8 cellular contexts compared by ENCODE assay signal in the genomic region with DNA sequence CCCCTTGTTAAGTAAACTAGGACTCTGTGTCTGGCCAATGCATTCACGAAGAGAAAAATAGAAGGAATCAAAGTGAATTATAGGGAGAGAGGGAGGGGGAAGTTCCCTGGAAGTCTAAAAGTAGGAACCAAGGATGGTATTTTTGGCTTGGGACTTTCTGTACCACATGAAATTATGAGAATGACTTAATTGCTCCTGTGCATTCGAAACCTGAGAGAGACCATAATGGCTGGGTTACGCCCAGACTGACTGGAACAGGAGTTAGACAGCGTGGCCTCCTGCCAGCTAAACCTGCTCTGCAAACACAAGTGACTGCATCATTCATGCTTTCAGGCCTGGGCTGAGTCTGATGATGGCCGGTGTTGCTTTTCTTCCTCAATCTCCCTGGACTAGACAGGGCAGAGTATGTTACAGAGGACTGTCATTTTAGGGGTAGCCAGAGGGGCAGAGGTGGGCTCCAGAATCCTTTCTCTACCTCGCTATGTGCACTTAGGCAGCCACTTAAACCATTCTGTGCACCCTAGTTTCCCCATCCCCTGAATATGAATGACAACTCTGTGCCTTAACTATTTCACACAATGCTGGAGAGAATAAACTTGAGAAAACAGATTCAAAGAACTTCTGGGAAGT. TPM values are rescaled to one million over a fixed set of nuclear protein-coding genes. Genes with fewer than 3 reads are reported as not detected.
DNase-seq lines count a peak whose midpoint lies in the region; ATAC-seq and TF ChIP-seq lines count a peak whose summit lies in the region.

No MANE protein-coding gene starts in this region.

- peaks cover 17% of the 10 kb centered on the region for H3K4me1 Mint-ChIP-seq in activated CD8-positive, alpha-beta memory T cell treated with anti-CD3 and anti-CD28 coated beads, Interleukin-2, amount 10 ng/mL, durations not matched to agents 7 days and 5 days

- DNase-seq in NCI-H510A treated with DMSO at 0.1 percent for 48 hours (lab: John Stamatoyannopoulos, UW) (peak; percentile 41), Right ventricle myocardium superior (peak; percentile 78), suprapubic skin (ENCODE audit: low spot score in 2 of 2) (peak in 1 of 2 donors; percentile 84), SKM-1 treated with dmso at 0.1 percent for 144 hours (lab: John Stamatoyannopoulos, UW; ENCODE audit: unreplicated experiment) (no peak)
- no peak for DNase-seq in activated T-cell treated with anti-CD3 and anti-CD28 coated beads, Interleukin-2, amount 50 U/mL, for 48 hours
- no peak for DNase-seq in activated CD8-positive, alpha-beta memory T cell treated with anti-CD3 and anti-CD28 coated beads, Interleukin-2, amount 10 ng/mL, durations not matched to agents 7 days and 5 days

- no peak overlapping the region for H3K4me3 Mint-ChIP-seq in activated CD8-positive, alpha-beta memory T cell treated with anti-CD3 and anti-CD28 coated beads, Interleukin-2, amount 10 ng/mL, durations not matched to agents 7 days and 5 days

- TF ChIP-seq POLR2A in suprapubic skin (IDR thresholded peaks at IDR 0.05) = no peak

- CTCF ChIA-PET in activated CD8-positive, alpha-beta memory T cell treated with anti-CD3 and anti-CD28 coated beads, Interleukin-2, amount 10 ng/mL, durations not matched to agents 7 days and 5 days (lab: Charles Lee) = interaction anchor here (1.1 to 1.3 kb wide), 2 partner anchors 15 to 29 kb away, joined by 3 read pairs; no protein-coding TSS in a partner anchor

- H3K27me3 Mint-ChIP-seq in activated CD8-positive, alpha-beta memory T cell treated with anti-CD3 and anti-CD28 coated beads, Interleukin-2, amount 10 ng/mL, durations not matched to agents 7 days and 5 days = peaks cover 12% of the 10 kb centered on the region

- WGBS in suprapubic skin = 49% methylated on average over 6 of the region's 6 CpGs

- TF ChIP-seq CTCF in suprapubic skin (IDR thresholded peaks at IDR 0.05) = no peak

- peaks cover 34% of the 10 kb centered on the region for H3K4me1 ChIP-seq in suprapubic skin

- H3K27me3 ChIP-seq in suprapubic skin = no peaks in the 10 kb centered on the region

- no peaks in the 10 kb centered on the region for H3K9me3 ChIP-seq in suprapubic skin

- H3K36me3 ChIP-seq in suprapubic skin = no peaks in the 10 kb centered on the region

- H3K9me3 Mint-ChIP-seq in activated CD8-positive, alpha-beta memory T cell treated with anti-CD3 and anti-CD28 coated beads, Interleukin-2, amount 10 ng/mL, durations not matched to agents 7 days and 5 days (ENCODE audit: low read depth) = no peaks in the 10 kb centered on the region

- peak; percentile 83 for ATAC-seq in GM19043 (IDR thresholded peaks at IDR 0.05; ENCODE audit: low read depth, unreplicated experiment)
- peak; percentile 53 for ATAC-seq in HG03097 (IDR thresholded peaks at IDR 0.05; ENCODE audit: low FRiP score, unreplicated experiment)
- ATAC-seq in Right ventricle myocardium superior (ENCODE audit: poor library complexity) = peak; percentile 81
- ATAC-seq in activated CD8-positive, alpha-beta memory T cell treated with anti-CD3 and anti-CD28 coated beads, Interleukin-2, amount 10 ng/mL, durations not matched to agents 7 days and 5 days = no peak

- H3K27ac Mint-ChIP-seq in activated CD8-positive, alpha-beta memory T cell treated with anti-CD3 and anti-CD28 coated beads, Interleukin-2, amount 10 ng/mL, durations not matched to agents 7 days and 5 days = no peak overlapping the region

- intact Hi-C loops in Right ventricle myocardium superior (cut with DNase I) = no loop called here

- peak overlapping the region; percentile 30 for H3K27ac ChIP-seq in suprapubic skin

- no peak for TF ChIP-seq EP300 in suprapubic skin (IDR thresholded peaks at IDR 0.05)

- H3K4me3 ChIP-seq in suprapubic skin = no peak overlapping the region

- H3K36me3 Mint-ChIP-seq in activated CD8-positive, alpha-beta memory T cell treated with anti-CD3 and anti-CD28 coated beads, Interleukin-2, amount 10 ng/mL, durations not matched to agents 7 days and 5 days = peaks cover 3% of the 10 kb centered on the region

RNA-seq across cellular contexts. Expression of a gene that starts 58.9 kb away (rescaled TPM):
- total RNA-seq in Right ventricle myocardium superior (29.9 TPM), suprapubic skin (100 to 1,000 TPM in 3 of 4 donors, 10 to 100 TPM in 1; 79.7 to 171 (median 144) TPM)
- total RNA-seq in activated CD8-positive, alpha-beta memory T cell treated with anti-CD3 and anti-CD28 coated beads, Interleukin-2, amount 10 ng/mL, durations not matched to agents 7 days and 5 days = 100 to 1,000 TPM in 1 of 2 experiments, 10 to 100 TPM in 1; 60.3 to 224 TPM

Comparison
In these comparisons a context has a peak if more than half of its experiments do, and no peak if none do; other contexts are left out.
1. DNase-seq: peak in NCI-H510A treated with DMSO at 0.1 percent for 48 hours (single experiment) and Right ventricle myocardium superior (single experiment); none in activated T-cell treated with anti-CD3 and anti-CD28 coated beads, Interleukin-2, amount 50 U/mL, for 48 hours (0 of 2), SKM-1 treated with dmso at 0.1 percent for 144 hours (single experiment) and activated CD8-positive, alpha-beta memory T cell treated with anti-CD3 and anti-CD28 coated beads, Interleukin-2, amount 10 ng/mL, durations not matched to agents 7 days and 5 days (single experiment).